Comparison of ENCODE assay signal across 23 cellular contexts in the genomic region with DNA sequence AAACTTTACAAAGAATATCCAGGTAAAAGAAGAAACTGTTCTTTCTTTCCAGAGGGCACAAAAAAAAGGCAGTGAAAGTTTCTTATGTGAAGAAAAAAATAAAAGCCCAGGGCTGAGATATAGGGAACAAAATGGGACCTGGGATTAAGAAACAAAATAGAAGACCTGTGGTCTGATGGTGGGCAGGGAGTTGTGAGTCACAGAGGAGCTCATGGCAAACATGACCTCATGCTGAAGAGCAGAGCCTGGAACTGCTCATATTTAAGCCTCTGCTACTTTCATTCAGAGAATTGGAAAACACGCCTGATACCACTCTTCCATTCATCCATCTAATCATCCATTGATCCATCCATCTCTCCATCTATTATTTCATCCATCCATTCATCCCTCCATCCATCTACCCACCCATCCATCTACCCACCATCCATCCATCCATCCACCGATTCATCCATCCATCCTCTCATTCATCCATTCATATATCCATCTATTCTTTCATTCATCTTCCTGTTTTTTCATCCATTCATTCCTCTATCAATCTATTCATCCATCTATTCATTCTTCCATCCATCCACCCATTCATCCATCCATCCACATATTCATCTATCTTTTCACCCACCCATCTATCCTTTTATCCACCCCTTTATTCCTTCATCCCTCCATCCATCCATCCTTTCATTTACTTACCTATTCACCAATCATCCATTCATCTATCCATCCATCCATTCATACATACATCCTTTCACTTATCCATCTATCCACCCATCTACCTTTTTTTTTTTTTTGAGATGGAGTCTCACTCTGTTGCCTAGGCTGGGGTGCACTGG. TPM values are rescaled to one million over a fixed set of nuclear protein-coding genes. Genes with fewer than 3 reads are reported as not detected.
DNase-seq lines count a peak whose midpoint lies in the region; ATAC-seq, FAIRE-seq and TF ChIP-seq lines count a peak whose summit lies in the region.
"Had no signal": no experiment of that assay in that cellular context is flagged by ENCODE, and none has a peak within 500 bp of the region (broad histone marks: within the 10 kb centered on the region; RNA-seq: fewer than 3 reads in every experiment).

No MANE protein-coding gene starts in this region.

- H3K36me3 ChIP-seq in bronchial epithelial cell (ENCODE audit: control insufficient read depth, insufficient read depth, low read length) (no peaks in the 10 kb centered on the region), tibial nerve (peaks cover 0 to 8% (median 0%) of the 10 kb centered on the region in 3 donors), gastroesophageal sphincter (peaks cover 0 to 41% of the 10 kb centered on the region in 2 donors)

- TF ChIP-seq CTCF in NB4 (IDR thresholded peaks at IDR 0.05; ENCODE audit: low read depth, low read length) (no peak), bronchial epithelial cell (IDR thresholded peaks at IDR 0.05; ENCODE audit: insufficient read depth, low read length, severe bottlenecking) (no peak), tibial nerve (IDR thresholded peaks at IDR 0.05) (no peak), gastroesophageal sphincter (IDR thresholded peaks at IDR 0.05) (no peak)

- no peak overlapping the region for H3K4me3 ChIP-seq in NB4 (ENCODE audit: low read depth, low read length)
- no peak overlapping the region for H3K4me3 ChIP-seq in bronchial epithelial cell (ENCODE audit: low read depth, low read length)
- H3K4me3 ChIP-seq in tibial nerve = no peak overlapping the region
- no peak overlapping the region for H3K4me3 ChIP-seq in gastroesophageal sphincter
- H3K4me3 ChIP-seq: A549, SJSA1 had no signal

- no peaks in the 10 kb centered on the region for H3K27me3 ChIP-seq in bronchial epithelial cell (ENCODE audit: control insufficient read depth, insufficient read depth, low read length)
- H3K27me3 ChIP-seq in tibial nerve = no peaks in the 10 kb centered on the region
- no peaks in the 10 kb centered on the region for H3K27me3 ChIP-seq in gastroesophageal sphincter

- H3K4me3 Mint-ChIP-seq in stimulated activated naive CD8-positive, alpha-beta T cell treated with anti-CD3 and anti-CD28 coated beads, Interleukin-15, amount 100 ng/mL, for 72 hours = no peak overlapping the region
- H3K4me3 Mint-ChIP-seq: CD4-positive, CD25-positive, alpha-beta regulatory T cell; HFFc6 had no signal

- TF ChIP-seq EP300 in tibial nerve (IDR thresholded peaks at IDR 0.05) = no peak
- no peak for TF ChIP-seq EP300 in gastroesophageal sphincter (IDR thresholded peaks at IDR 0.05)

- H3K9me3 ChIP-seq in tibial nerve (no peaks in the 10 kb centered on the region), gastroesophageal sphincter (no peaks in the 10 kb centered on the region)
- H3K9me3 ChIP-seq: SJSA1 had no signal

- no peak overlapping the region for H3K27ac Mint-ChIP-seq in stimulated activated naive CD8-positive, alpha-beta T cell treated with anti-CD3 and anti-CD28 coated beads, Interleukin-15, amount 100 ng/mL, for 72 hours
- H3K27ac Mint-ChIP-seq: CD4-positive, CD25-positive, alpha-beta regulatory T cell; HFFc6 had no signal

- no peak for DNase-seq in stimulated activated naive CD8-positive, alpha-beta T cell treated with anti-CD3 and anti-CD28 coated beads, Interleukin-15, Interleukin-2, amounts not matched to agents 100 U/mL and 50 U/mL, for 24 hours
- DNase-seq in stimulated activated naive CD8-positive, alpha-beta T cell treated with anti-CD3 and anti-CD28 coated beads, Interleukin-15, amount 100 ng/mL, for 72 hours = no peak
- DNase-seq in NB4 (ENCODE audit: low read depth) (peak; percentile 60), bronchial epithelial cell (ENCODE audit: low read depth) (peak; percentile 49), tibial nerve (ENCODE audit: low spot score in 2 of 2) (no peak), NCI-H1048 (lab: John Stamatoyannopoulos, UW) (no peak), mesenteric fat pad (ENCODE audit: low spot score) (no peak)
- DNase-seq: AML-193; CD4-positive, CD25-positive, alpha-beta regulatory T cell; DMS53; HFFc6; NCI-H1417; NCI-H2029 treated with DMSO at 0.1 percent for 48 hours; NCI-H2227 treated with DMSO at 0.1 percent for 48 hours; NCI-H526 treated with DMSO at 0.1 percent for 48 hours; NK-92 treated with Interleukin-12 subunit alpha and Interleukin-12 subunit beta, amount 100 ng/mL, for 24 hours had no signal

- H3K27ac ChIP-seq in tibial nerve (no peak overlapping the region), gastroesophageal sphincter (no peak overlapping the region)
- H3K27ac ChIP-seq: A549, RWPE1, SJSA1 had no signal

- peak; percentile 69 for ATAC-seq in stimulated activated naive CD8-positive, alpha-beta T cell treated with anti-CD3 and anti-CD28 coated beads, Interleukin-15, Interleukin-2, amounts not matched to agents 100 U/mL and 50 U/mL, for 24 hours
- ATAC-seq in stimulated activated naive CD8-positive, alpha-beta T cell treated with anti-CD3 and anti-CD28 coated beads, Interleukin-15, amount 100 ng/mL, for 72 hours = no peak
- ATAC-seq in gastroesophageal sphincter = no peak
- ATAC-seq: A549 had no signal

- H3K27me3 Mint-ChIP-seq in stimulated activated naive CD8-positive, alpha-beta T cell treated with anti-CD3 and anti-CD28 coated beads, Interleukin-15, amount 100 ng/mL, for 72 hours = peaks cover 8% of the 10 kb centered on the region

- no peaks in the 10 kb centered on the region for H3K4me1 Mint-ChIP-seq in stimulated activated naive CD8-positive, alpha-beta T cell treated with anti-CD3 and anti-CD28 coated beads, Interleukin-15, amount 100 ng/mL, for 72 hours
- H3K4me1 Mint-ChIP-seq: CD4-positive, CD25-positive, alpha-beta regulatory T cell had no signal

- H3K4me1 ChIP-seq in tibial nerve (no peaks in the 10 kb centered on the region), gastroesophageal sphincter (no peaks in the 10 kb centered on the region)
- H3K4me1 ChIP-seq: A549, SJSA1 had no signal

- TF ChIP-seq POLR2A in NB4 (IDR thresholded peaks at IDR 0.05; ENCODE audit: extremely low read depth, insufficient read length) (no peak), tibial nerve (IDR thresholded peaks at IDR 0.05) (no peak), gastroesophageal sphincter (IDR thresholded peaks at IDR 0.05) (no peak)

- no peak for FAIRE-seq in bronchial epithelial cell (lab: Jason Lieb, UNC)
- FAIRE-seq: A549, G401.6, GM12891 had no signal

- WGBS in tibial nerve, 2 donors = 72 to 75% methylated on average over 2 of the region's 2 CpGs
- 33 to 68% methylated on average over 1 to 2 of the region's 2 CpGs for WGBS in gastroesophageal sphincter (ENCODE audit: low coverage in 1 of 2), 2 donors

- H3K9me3 Mint-ChIP-seq in stimulated activated naive CD8-positive, alpha-beta T cell treated with anti-CD3 and anti-CD28 coated beads, Interleukin-15, amount 100 ng/mL, for 72 hours = no peaks in the 10 kb centered on the region
- H3K9me3 Mint-ChIP-seq: CD4-positive, CD25-positive, alpha-beta regulatory T cell had no signal

RNA-seq across cellular contexts. Expression of a gene that starts 30.0 kb away (rescaled TPM):
- total RNA-seq in bronchial epithelial cell = not detected in 2 replicates
- 1 to 10 TPM; 3.5 to 4.6 (median 4.2) TPM for total RNA-seq in tibial nerve
- 10 to 100 TPM; 25.0 to 53.1 (median 38.2) TPM for total RNA-seq in gastroesophageal sphincter
- total RNA-seq in mesenteric fat pad = 1.4 TPM
- total RNA-seq: CD4-positive, CD25-positive, alpha-beta regulatory T cell had no signal

RNA-seq across cellular contexts. Expression of a gene that starts 43.7 kb away (rescaled TPM):
- total RNA-seq in bronchial epithelial cell (32.1 and 204 TPM in 2 replicates), tibial nerve (not detected), gastroesophageal sphincter (1 to 10 TPM in 1 of 4 donors, under 1 TPM in 2, not detected in 1; 0.13 to 1.3 (median 0.31) TPM), mesenteric fat pad (0.67 TPM)
- total RNA-seq: CD4-positive, CD25-positive, alpha-beta regulatory T cell; HFFc6; HT1080; SJSA1 had no signal

Comparison
In these comparisons a context has a peak if more than half of its experiments do, and no peak if none do; other contexts are left out.
1. DNase-seq: peak in NB4 (single experiment) and bronchial epithelial cell (single experiment); none in stimulated activated naive CD8-positive, alpha-beta T cell treated with anti-CD3 and anti-CD28 coated beads, Interleukin-15, Interleukin-2, amounts not matched to agents 100 U/mL and 50 U/mL, for 24 hours (single experiment), stimulated activated naive CD8-positive, alpha-beta T cell treated with anti-CD3 and anti-CD28 coated beads, Interleukin-15, amount 100 ng/mL, for 72 hours (0 of 2), tibial nerve (0 of 2), NCI-H1048 (single experiment) and mesenteric fat pad (single experiment).
2. RNA of a gene that starts 30.0 kb away (total RNA-seq): 25.0 to 53.1 TPM in gastroesophageal sphincter; 3.5 to 4.6 TPM in tibial nerve, 1.4 TPM in mesenteric fat pad (single experiment) and not detected in bronchial epithelial cell; every median in the first group is over 4 times any median in the second.
3. RNA of a gene that starts 43.7 kb away (total RNA-seq): 32.1 to 204 TPM in bronchial epithelial cell; 0.67 TPM in mesenteric fat pad (single experiment), 0.13 to 1.3 TPM in gastroesophageal sphincter and not detected in tibial nerve; every median in the first group is over 10 times any median in the second.